ENCODE assay signal across 32 cellular contexts in the genomic region with DNA sequence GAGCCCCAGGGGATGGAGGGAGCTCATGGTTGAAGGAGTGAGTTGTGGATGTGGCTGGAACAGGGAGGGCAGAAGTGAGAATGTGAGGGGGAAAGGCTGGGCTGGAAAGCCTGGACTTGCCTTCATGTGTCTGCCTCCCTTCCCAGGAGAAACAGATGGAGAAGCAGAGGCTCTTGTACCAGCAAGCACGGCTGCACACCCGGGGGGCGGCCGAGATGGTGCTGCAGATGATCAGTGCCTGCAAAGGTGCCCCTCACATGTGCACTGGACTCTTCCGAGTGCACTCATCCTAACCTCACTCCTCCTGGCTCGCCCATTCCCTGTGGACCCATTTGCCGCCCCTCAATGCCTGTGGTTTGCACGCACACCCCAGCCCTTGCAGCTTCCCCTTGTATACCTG.
"Had no signal": no experiment of that assay in that cellular context is flagged by ENCODE, and none has a peak within 500 bp of the region (broad histone marks: within the 10 kb centered on the region; RNA-seq: fewer than 3 reads in every experiment).

No MANE protein-coding gene starts in this region.

- H3K4me1 Mint-ChIP-seq: endodermal cell, WTC11 had no signal

- H3K27ac Mint-ChIP-seq: activated CD4-positive, alpha-beta memory T cell treated with anti-CD3 and anti-CD28 coated beads, Interleukin-2, amount 10 ng/mL, durations not matched to agents 7 days and 5 days; activated naive CD4-positive, alpha-beta T cell treated with anti-CD3 and anti-CD28 coated beads, Interleukin-2, amount 10 ng/mL, durations not matched to agents 7 days and 5 days; activated naive CD8-positive, alpha-beta T cell treated with anti-CD3 and anti-CD28 coated beads, Interleukin-2, amount 10 ng/mL, durations not matched to agents 7 days and 5 days; activated T-cell treated with anti-CD3 and anti-CD28 coated beads, Interleukin-2, amount 50 U/mL, for 24 hours; activated T-cell treated with anti-CD3 and anti-CD28 coated beads, Interleukin-2, amount 50 U/mL, for 72 hours; dendritic cell treated with granulocyte-macrophage colony-stimulating factor and Interleukin-4, amounts not matched to agents 40 ng/mL and 50 ng/mL, for 4 days; endodermal cell; T-helper 17 cell; T-helper 2 cell treated with Interferon-gamma antibody and Interleukin-4, amounts not matched to agents 5 μg/mL and 100 μg/mL, for 36 hours; WTC11 had no signal

- H3K27ac ChIP-seq: brain microvascular endothelial cell, coronary artery, dorsolateral prefrontal cortex, VCaP had no signal

- H3K27me3 Mint-ChIP-seq: activated T-cell treated with anti-CD3 and anti-CD28 coated beads, Interleukin-2, amount 50 U/mL, for 24 hours; central memory CD8-positive, alpha-beta T cell; T-helper 17 cell had no signal

- H3K4me3 ChIP-seq: coronary artery, dorsolateral prefrontal cortex had no signal

- H3K36me3 ChIP-seq: brain microvascular endothelial cell had no signal

- ATAC-seq: activated naive CD4-positive, alpha-beta T cell treated with anti-CD3 and anti-CD28 coated beads, Interleukin-2, amount 50 U/mL, for 72 hours; activated T-cell treated with anti-CD3 and anti-CD28 coated beads, Interleukin-2, amount 50 U/mL, for 72 hours; esophagus mucosa; T-helper 17 cell; WTC11 had no signal

- H3K4me3 Mint-ChIP-seq: activated CD4-positive, alpha-beta memory T cell treated with anti-CD3 and anti-CD28 coated beads, Interleukin-2, amount 10 ng/mL, durations not matched to agents 7 days and 5 days; activated CD4-positive, alpha-beta T cell treated with anti-CD3 and anti-CD28 coated beads, Interleukin-2, amount 10 ng/mL, durations not matched to agents 7 days and 5 days; activated naive CD4-positive, alpha-beta T cell treated with anti-CD3 and anti-CD28 coated beads, Interleukin-2, amount 10 ng/mL, durations not matched to agents 7 days and 5 days; activated naive CD8-positive, alpha-beta T cell treated with anti-CD3 and anti-CD28 coated beads, Interleukin-2, amount 10 ng/mL, durations not matched to agents 7 days and 5 days; activated T-cell treated with anti-CD3 and anti-CD28 coated beads, Interleukin-2, amount 50 U/mL, for 24 hours; activated T-cell treated with anti-CD3 and anti-CD28 coated beads, Interleukin-2, amount 50 U/mL, for 72 hours; central memory CD8-positive, alpha-beta T cell; dendritic cell treated with granulocyte-macrophage colony-stimulating factor and Interleukin-4, amounts not matched to agents 40 ng/mL and 50 ng/mL, for 4 days; endodermal cell; T-helper 17 cell; T-helper 2 cell treated with Interferon-gamma antibody and Interleukin-4, amounts not matched to agents 5 μg/mL and 100 μg/mL, for 36 hours; WTC11 had no signal

- H3K27me3 ChIP-seq: brain microvascular endothelial cell, dorsolateral prefrontal cortex had no signal

- FAIRE-seq: astrocyte, bronchial epithelial cell, frontal cortex had no signal

- DNase-seq: activated CD4-positive, alpha-beta memory T cell treated with anti-CD3 and anti-CD28 coated beads, Interleukin-2, amount 10 ng/mL, durations not matched to agents 7 days and 5 days; activated CD4-positive, alpha-beta T cell treated with anti-CD3 and anti-CD28 coated beads for 1 hour; activated CD4-positive, alpha-beta T cell treated with anti-CD3 and anti-CD28 coated beads for 4 hours; activated CD4-positive, alpha-beta T cell treated with anti-CD3 and anti-CD28 coated beads, Interleukin-2, amount 10 ng/mL, durations not matched to agents 7 days and 5 days; activated CD4-positive, alpha-beta T cell treated with anti-CD3 and anti-CD28 coated beads, Interleukin-2, amount 50 U/mL, for 4 hours; activated CD8-positive, alpha-beta memory T cell treated with anti-CD3 and anti-CD28 coated beads, Interleukin-2, amount 50 U/mL, for 48 hours; activated gamma-delta T cell; activated naive CD4-positive, alpha-beta T cell; activated naive CD4-positive, alpha-beta T cell treated with anti-CD3 and anti-CD28 coated beads, Interleukin-2, amount 10 ng/mL, durations not matched to agents 7 days and 5 days; activated naive CD8-positive, alpha-beta T cell treated with anti-CD3 and anti-CD28 coated beads, Interleukin-2, amount 10 ng/mL, durations not matched to agents 7 days and 5 days; activated T-cell treated with anti-CD3 and anti-CD28 coated beads for 4 hours; activated T-cell treated with anti-CD3 and anti-CD28 coated beads, Interleukin-2, amount 50 U/mL, for 24 hours; activated T-cell treated with anti-CD3 and anti-CD28 coated beads, Interleukin-2, amount 50 U/mL, for 72 hours; brain microvascular endothelial cell; dorsolateral prefrontal cortex; effector memory CD4-positive, alpha-beta T cell; endodermal cell; foreskin fibroblast; head of caudate nucleus; T-helper 17 cell; T1000 had no signal
